ENCODE assay signal across 15 cellular contexts in the genomic region with DNA sequence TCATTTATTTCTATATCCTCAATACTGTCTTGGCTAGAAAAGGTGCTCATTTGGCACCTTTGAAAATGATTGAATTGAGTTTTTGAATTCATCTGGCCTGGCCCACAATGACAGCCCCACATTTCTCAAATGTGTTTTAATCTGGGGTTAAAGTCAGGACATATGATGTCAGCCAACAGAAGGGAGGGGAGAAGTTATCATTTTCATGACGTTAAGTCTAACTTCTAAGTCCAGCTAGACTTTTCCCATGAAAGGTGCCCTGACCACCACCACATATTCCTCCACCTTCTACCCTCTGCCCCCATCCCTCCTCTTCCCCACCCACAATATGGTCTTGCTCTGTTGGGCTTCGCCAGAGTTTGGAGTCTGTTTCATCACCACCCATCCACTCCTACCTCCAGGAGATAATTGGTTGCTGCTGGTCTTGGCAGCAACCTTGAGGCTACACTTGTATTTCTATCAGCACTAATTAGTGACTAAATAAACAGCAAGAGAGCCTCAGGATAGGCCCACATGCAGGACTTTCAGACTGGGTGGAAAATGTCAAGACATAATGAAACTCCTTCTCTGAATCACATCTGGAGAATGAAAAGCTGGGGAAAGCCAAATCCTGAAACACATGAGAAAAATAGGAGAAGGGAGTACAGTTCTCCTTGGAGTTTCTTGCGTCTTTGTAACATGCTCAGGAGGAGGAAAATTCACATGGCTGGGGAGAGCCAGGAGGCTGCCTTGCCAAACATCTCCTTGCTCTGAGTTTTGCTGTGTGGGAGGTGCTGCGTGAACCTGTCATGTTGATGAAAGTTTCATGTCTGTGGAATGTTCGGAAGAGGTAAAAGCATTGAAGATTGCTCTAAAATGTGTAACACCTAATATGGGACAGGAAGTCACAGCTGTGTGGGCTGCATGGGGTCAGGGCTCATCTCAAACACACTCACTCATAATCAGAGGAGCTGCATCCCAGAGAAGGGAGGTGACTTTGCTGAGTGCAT.
DNase-seq lines count a peak whose midpoint lies in the region; ATAC-seq and TF ChIP-seq lines count a peak whose summit lies in the region.
"Had no signal": no experiment of that assay in that cellular context is flagged by ENCODE, and none has a peak within 500 bp of the region (broad histone marks: within the 10 kb centered on the region; RNA-seq: fewer than 3 reads in every experiment).

No MANE protein-coding gene starts in this region.

- no peaks in the 10 kb centered on the region for H3K79me2 ChIP-seq in osteoblast (ENCODE audit: insufficient read depth, low read length)

- TF ChIP-seq POLR2A in gastroesophageal sphincter (IDR thresholded peaks at IDR 0.05), result no peak
- no peak for TF ChIP-seq POLR2A in spleen (IDR thresholded peaks at IDR 0.05)

- intact Hi-C loops in spleen (cut with DNase I; ENCODE audit: low total_unique reads), result no loop called here

- H3K9ac ChIP-seq in adipocyte (ENCODE audit: low read length), result no peak overlapping the region
- H3K9ac ChIP-seq: BLaER1 treated with 17β-estradiol and CSF1 and Interleukin-3, amounts not matched to agents 10 nM and 100 nM had no signal

- peak; percentile 90 for ATAC-seq in gastroesophageal sphincter
- no peak for ATAC-seq in HG03439 (IDR thresholded peaks at IDR 0.05; ENCODE audit: unreplicated experiment)
- ATAC-seq in GM21529 (IDR thresholded peaks at IDR 0.05; ENCODE audit: unreplicated experiment), result no peak

- H3K4me3 ChIP-seq in adipocyte (ENCODE audit: low read length) (no peak overlapping the region), gastroesophageal sphincter (no peak overlapping the region), osteoblast (ENCODE audit: insufficient read depth, low read length) (no peak overlapping the region), spleen (no peak overlapping the region)
- H3K4me3 ChIP-seq: BLaER1 treated with 17β-estradiol and CSF1 and Interleukin-3, amounts not matched to agents 10 nM and 100 nM; HAP-1 had no signal

- H3K27me3 ChIP-seq in adipocyte (replicated peaks; ENCODE audit: control insufficient read depth, insufficient read depth, low read length) (no peaks in the 10 kb centered on the region), gastroesophageal sphincter (no peaks in the 10 kb centered on the region), osteoblast (ENCODE audit: insufficient read depth, low read length) (no peaks in the 10 kb centered on the region), spleen (replicated peaks in 1 of 7) (no peaks in the 10 kb centered on the region)
- H3K27me3 ChIP-seq: BLaER1 treated with 17β-estradiol and CSF1 and Interleukin-3, amounts not matched to agents 10 nM and 100 nM had no signal

- WGBS in gastroesophageal sphincter (ENCODE audit: low coverage in 1 of 2), 2 donors, result 37 to 40% methylated on average over 2 to 4 of the region's 5 CpGs
- WGBS in spleen, 5 donors, result 69 to 91% (median 84%) methylated on average over 5 of the region's 5 CpGs

- no peak overlapping the region for H3K4me2 ChIP-seq in osteoblast (ENCODE audit: insufficient read depth, low read length)
- H3K4me2 ChIP-seq: BLaER1 treated with 17β-estradiol and CSF1 and Interleukin-3, amounts not matched to agents 10 nM and 100 nM had no signal

- TF ChIP-seq CTCF in gastroesophageal sphincter (IDR thresholded peaks at IDR 0.05) (no peak), osteoblast (IDR thresholded peaks at IDR 0.05; ENCODE audit: extremely low read depth, low read depth, low read length) (no peak), spleen (IDR thresholded peaks at IDR 0.05 in 8 of 11, conservative IDR thresholded peaks at IDR 0.05 in 3 of 11) (no peak)

- TF ChIP-seq EP300 in gastroesophageal sphincter (IDR thresholded peaks at IDR 0.05), result no peak

- no peak overlapping the region for H2AFZ ChIP-seq in osteoblast (ENCODE audit: low read length)

- H3K4me1 ChIP-seq in adipocyte (ENCODE audit: control insufficient read depth, insufficient read depth, low read length) (peaks cover 13% of the 10 kb centered on the region), gastroesophageal sphincter (peaks cover 0 to 16% (median 3%) of the 10 kb centered on the region in 3 donors), osteoblast (ENCODE audit: insufficient read depth, low read length) (no peaks in the 10 kb centered on the region), spleen (peaks cover 0 to 4% (median 0%) of the 10 kb centered on the region in 6 donors)
- H3K4me1 ChIP-seq: BLaER1 treated with 17β-estradiol and CSF1 and Interleukin-3, amounts not matched to agents 10 nM and 100 nM; HAP-1 had no signal

- H3K36me3 ChIP-seq in adipocyte (ENCODE audit: control insufficient read depth, insufficient read depth, low read length, severe bottlenecking) (no peaks in the 10 kb centered on the region), gastroesophageal sphincter (no peaks in the 10 kb centered on the region), osteoblast (ENCODE audit: insufficient read depth, low read length) (no peaks in the 10 kb centered on the region), spleen (no peaks in the 10 kb centered on the region)
- H3K36me3 ChIP-seq: BLaER1 treated with 17β-estradiol and CSF1 and Interleukin-3, amounts not matched to agents 10 nM and 100 nM; HAP-1 had no signal

- DNase-seq in AG20443 (ENCODE audit: low spot score), result peak; percentile 59
- peak; percentile 42 for DNase-seq in adipocyte (ENCODE audit: low read depth)
- peak; percentile 62 for DNase-seq in osteoblast (ENCODE audit: insufficient read length, low spot score, missing footprints)
- DNase-seq in spleen, result no peak
- no peak for DNase-seq in NCI-H2227 (lab: John Stamatoyannopoulos, UW; ENCODE audit: unreplicated experiment)
- DNase-seq: activated CD4-positive, alpha-beta T cell treated with anti-CD3 and anti-CD28 coated beads for 48 hours; activated T-cell treated with anti-CD3 and anti-CD28 coated beads, Interleukin-2, amount 50 U/mL, for 48 hours; amniotic stem cell; OCI-M1; stimulated activated CD4-positive, alpha-beta T cell treated with anti-CD3 and anti-CD28 coated beads, Interleukin-1b, Interleukin-23, amount 100 ng/mL, for 48 hours had no signal

- no peaks in the 10 kb centered on the region for H4K20me1 ChIP-seq in osteoblast (ENCODE audit: insufficient read depth, low read length)
- H4K20me1 ChIP-seq: BLaER1 treated with 17β-estradiol and CSF1 and Interleukin-3, amounts not matched to agents 10 nM and 100 nM had no signal

- H3K9me3 ChIP-seq in adipocyte (ENCODE audit: control insufficient read depth, low read length) (no peaks in the 10 kb centered on the region), gastroesophageal sphincter (no peaks in the 10 kb centered on the region), osteoblast (ENCODE audit: low read depth, low read length) (no peaks in the 10 kb centered on the region), spleen (peaks cover 0 to 14% (median 5%) of the 10 kb centered on the region in 8 donors)
- H3K9me3 ChIP-seq: HAP-1 had no signal

- H3K27ac ChIP-seq in gastroesophageal sphincter, result peak overlapping the region in 3 of 4 donors; percentile 49 to 65 (median 52)
- no peak overlapping the region for H3K27ac ChIP-seq in osteoblast (ENCODE audit: low read depth, low read length)
- peak overlapping the region in 1 of 8 donors; percentile 4 for H3K27ac ChIP-seq in spleen
- H3K27ac ChIP-seq: BLaER1 treated with 17β-estradiol and CSF1 and Interleukin-3, amounts not matched to agents 10 nM and 100 nM had no signal

Comparison
In these comparisons a context has a peak if more than half of its experiments do, and no peak if none do; other contexts are left out.
1. DNase-seq: peak in AG20443 (single experiment), adipocyte (single experiment) and osteoblast (single experiment); none in spleen (single experiment) and NCI-H2227 (single experiment).